22 cellular contexts compared by ENCODE assay signal in the genomic region with DNA sequence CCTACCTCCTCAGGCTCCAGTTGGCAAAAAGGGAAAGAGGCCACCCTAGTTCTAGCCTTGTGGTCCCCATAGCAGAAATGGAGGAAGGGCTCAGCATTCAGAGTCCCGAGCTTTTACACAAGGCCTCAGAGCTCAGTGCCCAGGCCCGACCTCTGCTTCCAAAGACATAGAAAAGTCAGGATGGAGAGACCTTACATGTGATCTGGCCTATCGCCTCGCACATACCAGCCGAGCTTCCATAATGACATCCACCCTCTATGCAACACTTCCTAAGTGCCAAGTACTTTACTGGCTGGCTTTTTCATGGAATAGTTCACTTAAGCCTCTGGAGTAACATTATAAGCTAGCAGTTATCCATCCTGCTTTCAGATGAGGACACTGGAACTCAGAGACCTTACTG.
"Had no signal": no experiment of that assay in that cellular context is flagged by ENCODE, and none has a peak within 500 bp of the region (broad histone marks: within the 10 kb centered on the region; RNA-seq: fewer than 3 reads in every experiment).

No MANE protein-coding gene starts in this region.

- DNase-seq: activated CD4-positive, alpha-beta memory T cell treated with anti-CD3 and anti-CD28 coated beads, Interleukin-2, amount 10 ng/mL, durations not matched to agents 7 days and 5 days; activated CD4-positive, alpha-beta T cell treated with anti-CD3 and anti-CD28 coated beads for 48 hours; aorta; central memory CD4-positive, alpha-beta T cell; effector memory CD4-positive, alpha-beta T cell; glutamatergic neuron; hypothalamus; mucosa of descending colon; occipital lobe; stimulated activated CD4-positive, alpha-beta T cell treated with anti-CD3 and anti-CD28 coated beads, Interleukin-2, amount 100 ng/mL, for 24 hours; SW 1271; T-helper 2 cell; trophoblast cell had no signal

- H3K27me3 Mint-ChIP-seq: memory B cell; stimulated activated memory B cell treated with anti-CD40 and anti-IgM and Interleukin-4, amounts not matched to agents 10 μg/mL and 1 μg/mL and 100 μg/mL, for 72 hours had no signal

- ATAC-seq: activated naive CD4-positive, alpha-beta T cell treated with anti-CD3 and anti-CD28 coated beads, Interleukin-2, amount 50 U/mL, for 72 hours; activated T-helper 17 cell treated with anti-CD3 and anti-CD28 coated beads, Interleukin-2, amount 50 U/mL, for 72 hours; mucosa of descending colon had no signal

- H3K36me3 Mint-ChIP-seq: activated naive CD4-positive, alpha-beta T cell treated with anti-CD3 and anti-CD28 coated beads, Interleukin-2, amount 50 U/mL, for 72 hours; brain; memory B cell; stimulated activated memory B cell treated with anti-CD40 and anti-IgM and Interleukin-4, amounts not matched to agents 10 μg/mL and 1 μg/mL and 100 μg/mL, for 72 hours had no signal

- H3K9me3 ChIP-seq: mucosa of descending colon had no signal

- H3K4me3 Mint-ChIP-seq: activated CD4-positive, alpha-beta memory T cell treated with anti-CD3 and anti-CD28 coated beads, Interleukin-2, amount 10 ng/mL, durations not matched to agents 7 days and 5 days; activated T-helper 17 cell treated with anti-CD3 and anti-CD28 coated beads, Interleukin-2, amount 50 U/mL, for 72 hours; brain; memory B cell; neural crest cell; stimulated activated memory B cell treated with anti-CD40 and anti-IgM and Interleukin-4, amounts not matched to agents 10 μg/mL and 1 μg/mL and 100 μg/mL, for 72 hours had no signal

- H3K4me1 Mint-ChIP-seq: activated CD4-positive, alpha-beta memory T cell treated with anti-CD3 and anti-CD28 coated beads, Interleukin-2, amount 10 ng/mL, durations not matched to agents 7 days and 5 days; activated T-helper 17 cell treated with anti-CD3 and anti-CD28 coated beads, Interleukin-2, amount 50 U/mL, for 72 hours; brain; memory B cell; neural crest cell; stimulated activated memory B cell treated with anti-CD40 and anti-IgM and Interleukin-4, amounts not matched to agents 10 μg/mL and 1 μg/mL and 100 μg/mL, for 72 hours had no signal

- H3K27ac ChIP-seq: SK-N-MC, skin epidermis had no signal

- H3K9me3 Mint-ChIP-seq: activated CD4-positive, alpha-beta memory T cell treated with anti-CD3 and anti-CD28 coated beads, Interleukin-2, amount 10 ng/mL, durations not matched to agents 7 days and 5 days; activated naive CD4-positive, alpha-beta T cell treated with anti-CD3 and anti-CD28 coated beads, Interleukin-2, amount 50 U/mL, for 72 hours; activated T-helper 17 cell treated with anti-CD3 and anti-CD28 coated beads, Interleukin-2, amount 50 U/mL, for 72 hours; memory B cell; neural crest cell; stimulated activated memory B cell treated with anti-CD40 and anti-IgM and Interleukin-4, amounts not matched to agents 10 μg/mL and 1 μg/mL and 100 μg/mL, for 72 hours had no signal

- H3K27ac Mint-ChIP-seq: activated CD4-positive, alpha-beta memory T cell treated with anti-CD3 and anti-CD28 coated beads, Interleukin-2, amount 10 ng/mL, durations not matched to agents 7 days and 5 days; activated naive CD4-positive, alpha-beta T cell treated with anti-CD3 and anti-CD28 coated beads, Interleukin-2, amount 50 U/mL, for 72 hours; activated T-helper 17 cell treated with anti-CD3 and anti-CD28 coated beads, Interleukin-2, amount 50 U/mL, for 72 hours; brain; memory B cell; progenitor cell of endocrine pancreas; stimulated activated memory B cell treated with anti-CD40 and anti-IgM and Interleukin-4, amounts not matched to agents 10 μg/mL and 1 μg/mL and 100 μg/mL, for 72 hours had no signal

- H3K4me3 ChIP-seq: mucosa of descending colon, SK-N-MC, skin epidermis had no signal
